In genomic region chr4:173538903-173539445, GRCh38 we compare ENCODE assay signal across 10 cellular contexts. TPM values are rescaled to one million over a fixed set of nuclear protein-coding genes. Genes with fewer than 3 reads are reported as not detected.
DNase-seq lines count a peak whose midpoint lies in the region; ATAC-seq and TF ChIP-seq lines count a peak whose summit lies in the region.
"Had no signal": no experiment of that assay in that cellular context is flagged by ENCODE, and none has a peak within 500 bp of the region (broad histone marks: within the 10 kb centered on the region; RNA-seq: fewer than 3 reads in every experiment).

No MANE protein-coding gene starts in this region.

- H3K27ac Mint-ChIP-seq in activated naive CD4-positive, alpha-beta T cell treated with anti-CD3 and anti-CD28 coated beads, Interleukin-2, amount 50 U/mL, for 24 hours, result no peak overlapping the region
- H3K27ac Mint-ChIP-seq in mesothelial cell of epicardium, result peak overlapping the region; percentile 52

- H3K27ac ChIP-seq in ascending aorta (peak overlapping the region; percentile 85), vagina (peak overlapping the region; percentile 65)

- peaks cover 26% of the 10 kb centered on the region for H3K9me3 Mint-ChIP-seq in activated naive CD4-positive, alpha-beta T cell treated with anti-CD3 and anti-CD28 coated beads, Interleukin-2, amount 50 U/mL, for 24 hours
- H3K9me3 Mint-ChIP-seq in mesothelial cell of epicardium, result no peaks in the 10 kb centered on the region

- peaks cover 0 to 2% of the 10 kb centered on the region in 2 donors for H3K4me1 ChIP-seq in ascending aorta
- H3K4me1 ChIP-seq in vagina, result peaks cover 9% of the 10 kb centered on the region

- peak overlapping the region; percentile 79 for H3K4me3 Mint-ChIP-seq in activated naive CD4-positive, alpha-beta T cell treated with anti-CD3 and anti-CD28 coated beads, Interleukin-2, amount 50 U/mL, for 24 hours
- peak overlapping the region; percentile 77 for H3K4me3 Mint-ChIP-seq in mesothelial cell of epicardium

- H3K27me3 Mint-ChIP-seq in activated naive CD4-positive, alpha-beta T cell treated with anti-CD3 and anti-CD28 coated beads, Interleukin-2, amount 50 U/mL, for 24 hours, result peaks cover 62% of the 10 kb centered on the region
- peaks cover 90% of the 10 kb centered on the region for H3K27me3 Mint-ChIP-seq in mesothelial cell of epicardium (ENCODE audit: low read depth)

- peaks cover 8% of the 10 kb centered on the region for H3K4me1 Mint-ChIP-seq in activated naive CD4-positive, alpha-beta T cell treated with anti-CD3 and anti-CD28 coated beads, Interleukin-2, amount 50 U/mL, for 24 hours
- peaks cover 26% of the 10 kb centered on the region for H3K4me1 Mint-ChIP-seq in mesothelial cell of epicardium

- no peaks in the 10 kb centered on the region for H3K27me3 ChIP-seq in ascending aorta
- no peaks in the 10 kb centered on the region for H3K27me3 ChIP-seq in vagina

- peaks cover 4% of the 10 kb centered on the region for H3K36me3 Mint-ChIP-seq in activated naive CD4-positive, alpha-beta T cell treated with anti-CD3 and anti-CD28 coated beads, Interleukin-2, amount 50 U/mL, for 24 hours
- H3K36me3 Mint-ChIP-seq in mesothelial cell of epicardium, result peaks cover 8% of the 10 kb centered on the region

- ATAC-seq in GM19467 (IDR thresholded peaks at IDR 0.05; ENCODE audit: unreplicated experiment), result no peak

- TF ChIP-seq CTCF in ascending aorta (IDR thresholded peaks at IDR 0.05), result no peak
- no peak for TF ChIP-seq CTCF in mesothelial cell of epicardium (IDR thresholded peaks at IDR 0.05; ENCODE audit: unreplicated experiment)
- no peak for TF ChIP-seq CTCF in vagina (IDR thresholded peaks at IDR 0.05)
- TF ChIP-seq CTCF in GM20000 (IDR thresholded peaks at IDR 0.05; ENCODE audit: extremely low read depth, missing control alignments), result no peak

- no peak for TF ChIP-seq POLR2A in vagina (IDR thresholded peaks at IDR 0.05)

- H3K9me3 ChIP-seq in ascending aorta (no peaks in the 10 kb centered on the region), vagina (no peaks in the 10 kb centered on the region)

- peak overlapping the region; percentile 54 to 68 for H3K4me3 ChIP-seq in ascending aorta
- H3K4me3 ChIP-seq in vagina, result peak overlapping the region; percentile 39 to 45

- intact Hi-C loops in ascending aorta (cut with DNase I), result loop anchor here (1.0 to 5.0 kb wide), 2 partner anchors 9 to 378 kb away; partner anchors contain the start of gene HAND2
- intact Hi-C loops in vagina (cut with DNase I), result no loop called here

- no peaks in the 10 kb centered on the region for H3K36me3 ChIP-seq in ascending aorta
- no peaks in the 10 kb centered on the region for H3K36me3 ChIP-seq in vagina

- DNase-seq in activated naive CD4-positive, alpha-beta T cell treated with Interleukin-2 at 50 U/mL for 16 hours, result no peak
- DNase-seq in ascending aorta (ENCODE audit: low spot score in 2 of 2) (no peak), mesothelial cell of epicardium (ENCODE audit: low spot score in 2 of 2, unreplicated experiment in 2 of 2) (no peak), vagina (ENCODE audit: extremely low spot score in 2 of 2) (no peak), COR-L47 (lab: John Stamatoyannopoulos, UW) (no peak), GM20000 (ENCODE audit: low spot score) (no peak)
- DNase-seq: SW 1271 had no signal

RNA-seq across cellular contexts. Expression of gene HAND2, which starts 8.9 kb away (rescaled TPM):
- total RNA-seq in ascending aorta (6.0 TPM), mesothelial cell of epicardium (32.8 to 34.3 TPM (median 33.3 TPM) in 3 replicates), vagina (26.0 TPM)
- total RNA-seq: endothelial cell of umbilical vein had no signal
